21 cellular contexts compared by ENCODE assay signal in genomic region chr15:90435652-90436337, GRCh38. TPM values are rescaled to one million over a fixed set of nuclear protein-coding genes. Genes with fewer than 3 reads are reported as not detected.
DNase-seq lines count a peak whose midpoint lies in the region; ATAC-seq and TF ChIP-seq lines count a peak whose summit lies in the region.
"Had no signal": no experiment of that assay in that cellular context is flagged by ENCODE, and none has a peak within 500 bp of the region (broad histone marks: within the 10 kb centered on the region; RNA-seq: fewer than 3 reads in every experiment).

No MANE protein-coding gene starts in this region.

- H3K27me3 ChIP-seq in CD4-positive, CD25-positive, alpha-beta regulatory T cell (ENCODE audit: control insufficient read depth, insufficient read depth, low read length) = no peaks in the 10 kb centered on the region
- H3K27me3 ChIP-seq: hepatocyte, upper lobe of left lung had no signal

- TF ChIP-seq CTCF in HFFc6 (IDR thresholded peaks at IDR 0.05) = no peak
- TF ChIP-seq CTCF in coronary artery (IDR thresholded peaks at IDR 0.05) = no peak
- no peak for TF ChIP-seq CTCF in natural killer cell (IDR thresholded peaks at IDR 0.05)
- TF ChIP-seq CTCF in omental fat pad (IDR thresholded peaks at IDR 0.05) = no peak

- H3K9me3 ChIP-seq in CD4-positive, CD25-positive, alpha-beta regulatory T cell (ENCODE audit: control insufficient read depth in 2 of 2, low read length in 2 of 2) = no peaks in the 10 kb centered on the region
- H3K9me3 ChIP-seq: prostate gland, upper lobe of left lung had no signal

- DNase-seq in CD4-positive, CD25-positive, alpha-beta regulatory T cell = no peak
- DNase-seq in HFFc6 (no peak), coronary artery (ENCODE audit: low spot score) (no peak), natural killer cell (no peak), NCI-H1694 (lab: John Stamatoyannopoulos, UW) (no peak), NCI-H446 treated with DMSO at 0.1 percent for 48 hours (lab: John Stamatoyannopoulos, UW) (no peak), AML-193 (lab: John Stamatoyannopoulos, UW) (no peak), omental fat pad (ENCODE audit: low spot score) (no peak)
- DNase-seq: activated CD4-positive, alpha-beta T cell treated with anti-CD3 and anti-CD28 coated beads, Interleukin-2, amount 50 U/mL, for 4 hours; activated naive CD4-positive, alpha-beta T cell treated with anti-CD3 and anti-CD28 coated beads, Interleukin-2, amount 10 ng/mL, durations not matched to agents 7 days and 5 days; DND-41; naive thymus-derived CD8-positive, alpha-beta T cell; NCI-H187; SHP77 treated with DMSO at 0.1 percent for 48 hours; stimulated activated naive CD8-positive, alpha-beta T cell treated with anti-CD3 and anti-CD28 coated beads, Interleukin-15, amount 100 ng/mL, for 72 hours; upper lobe of left lung had no signal

- peaks cover 7% of the 10 kb centered on the region for H3K4me1 ChIP-seq in CD4-positive, CD25-positive, alpha-beta regulatory T cell (ENCODE audit: control insufficient read depth, insufficient read depth, low read length, poor library complexity, severe bottlenecking)
- H3K4me1 ChIP-seq: prostate gland had no signal

- no peak overlapping the region for H3K4me3 ChIP-seq in CD4-positive, CD25-positive, alpha-beta regulatory T cell (ENCODE audit: low read depth, low read length)
- H3K4me3 ChIP-seq in coronary artery = no peak overlapping the region
- H3K4me3 ChIP-seq: hepatocyte, prostate gland, upper lobe of left lung had no signal

- peaks cover 26 to 51% (median 31%) of the 10 kb centered on the region in 4 donors for H3K4me1 Mint-ChIP-seq in CD4-positive, CD25-positive, alpha-beta regulatory T cell
- H3K4me1 Mint-ChIP-seq in HFFc6 (ENCODE audit: low read depth) (peaks cover 20% of the 10 kb centered on the region), natural killer cell (peaks cover 64 to 65% of the 10 kb centered on the region in 2 donors)

- no peaks in the 10 kb centered on the region for H3K9me3 Mint-ChIP-seq in CD4-positive, CD25-positive, alpha-beta regulatory T cell
- H3K9me3 Mint-ChIP-seq in HFFc6 = no peaks in the 10 kb centered on the region
- H3K9me3 Mint-ChIP-seq in natural killer cell = no peaks in the 10 kb centered on the region
- H3K9me3 Mint-ChIP-seq: activated naive CD4-positive, alpha-beta T cell treated with anti-CD3 and anti-CD28 coated beads, Interleukin-2, amount 10 ng/mL, durations not matched to agents 7 days and 5 days; memory B cell; naive thymus-derived CD8-positive, alpha-beta T cell; stimulated activated naive CD8-positive, alpha-beta T cell treated with anti-CD3 and anti-CD28 coated beads, Interleukin-15, amount 100 ng/mL, for 72 hours had no signal

- H3K36me3 ChIP-seq in CD4-positive, CD25-positive, alpha-beta regulatory T cell (ENCODE audit: control insufficient read depth, insufficient read depth, low read length) = peaks cover 69% of the 10 kb centered on the region
- H3K36me3 ChIP-seq: prostate gland had no signal

- no peak overlapping the region for H3K27ac ChIP-seq in CD4-positive, CD25-positive, alpha-beta regulatory T cell (ENCODE audit: insufficient read depth, low read length, poor library complexity, severe bottlenecking)
- H3K27ac ChIP-seq in coronary artery = peak overlapping the region; percentile 35 to 36
- H3K27ac ChIP-seq: epithelial cell of prostate, hepatocyte, KMS-11, prostate gland had no signal

- no peak for ATAC-seq in CD4-positive, CD25-positive, alpha-beta regulatory T cell (ENCODE audit: low read depth in 2 of 2)
- no peak for ATAC-seq in natural killer cell
- no peak for ATAC-seq in omental fat pad (ENCODE audit: low FRiP score)
- ATAC-seq: naive thymus-derived CD8-positive, alpha-beta T cell; stimulated activated naive CD8-positive, alpha-beta T cell treated with anti-CD3 and anti-CD28 coated beads, Interleukin-15, amount 100 ng/mL, for 72 hours had no signal

- peak overlapping the region in 1 of 4 donors; percentile 33 for H3K4me3 Mint-ChIP-seq in CD4-positive, CD25-positive, alpha-beta regulatory T cell
- H3K4me3 Mint-ChIP-seq in HFFc6 (no peak overlapping the region), natural killer cell (no peak overlapping the region)
- H3K4me3 Mint-ChIP-seq: activated naive CD4-positive, alpha-beta T cell treated with anti-CD3 and anti-CD28 coated beads, Interleukin-2, amount 10 ng/mL, durations not matched to agents 7 days and 5 days; memory B cell; naive thymus-derived CD8-positive, alpha-beta T cell; stimulated activated naive CD8-positive, alpha-beta T cell treated with anti-CD3 and anti-CD28 coated beads, Interleukin-15, amount 100 ng/mL, for 72 hours had no signal

- intact Hi-C loops in natural killer cell (cut with micrococcal nuclease) = loop anchor here (5.0 kb wide), 1 partner anchor 73 kb away; no protein-coding TSS in a partner anchor

- no peaks in the 10 kb centered on the region for H3K27me3 Mint-ChIP-seq in CD4-positive, CD25-positive, alpha-beta regulatory T cell
- H3K27me3 Mint-ChIP-seq in HFFc6 (ENCODE audit: insufficient read depth) (no peaks in the 10 kb centered on the region), natural killer cell (ENCODE audit: low read depth in 2 of 2) (no peaks in the 10 kb centered on the region)
- H3K27me3 Mint-ChIP-seq: activated naive CD4-positive, alpha-beta T cell treated with anti-CD3 and anti-CD28 coated beads, Interleukin-2, amount 10 ng/mL, durations not matched to agents 7 days and 5 days; memory B cell; naive thymus-derived CD8-positive, alpha-beta T cell; stimulated activated naive CD8-positive, alpha-beta T cell treated with anti-CD3 and anti-CD28 coated beads, Interleukin-15, amount 100 ng/mL, for 72 hours had no signal

- peak overlapping the region in 2 of 3 donors; percentile 76 to 93 for H3K27ac Mint-ChIP-seq in CD4-positive, CD25-positive, alpha-beta regulatory T cell
- peak overlapping the region; percentile 24; the same call in 1 of the 2 replicates for H3K27ac Mint-ChIP-seq in HFFc6
- H3K27ac Mint-ChIP-seq in natural killer cell = peak overlapping the region; percentile 54 to 86
- H3K27ac Mint-ChIP-seq: activated naive CD4-positive, alpha-beta T cell treated with anti-CD3 and anti-CD28 coated beads, Interleukin-2, amount 10 ng/mL, durations not matched to agents 7 days and 5 days; stimulated activated naive CD8-positive, alpha-beta T cell treated with anti-CD3 and anti-CD28 coated beads, Interleukin-15, amount 100 ng/mL, for 72 hours had no signal

- peaks cover 48% of the 10 kb centered on the region for H3K36me3 Mint-ChIP-seq in CD4-positive, CD25-positive, alpha-beta regulatory T cell
- H3K36me3 Mint-ChIP-seq in HFFc6 (ENCODE audit: low read depth) (peaks cover 27% of the 10 kb centered on the region), natural killer cell (peaks cover 17% of the 10 kb centered on the region)

RNA-seq across cellular contexts. Expression of gene IQGAP1, which starts 47.8 kb away (rescaled TPM):
- total RNA-seq in CD4-positive, CD25-positive, alpha-beta regulatory T cell = 198 TPM
- polyA plus RNA-seq in CD4-positive, CD25-positive, alpha-beta regulatory T cell = 100 to 1,000 TPM in 3 of 4 donors, 10 to 100 TPM in 1; 98.2 to 147 (median 123) TPM
- total RNA-seq in HFFc6 (2021; fragmentation: NEBNext Ultra II Directional; extraction: Animal tissue kit (Norgen Biotek cat#: 25700)) = 100 to 1,000 TPM; 172 to 201 (median 185) TPM
- 100 to 1,000 TPM; 431 to 493 (median 446) TPM for total RNA-seq in natural killer cell
- 100 to 1,000 TPM; 220 to 320 (median 295) TPM for total RNA-seq in omental fat pad

Comparison
In these comparisons a context has a peak if more than half of its experiments do, and no peak if none do; other contexts are left out.
1. H3K27ac Mint-ChIP-seq: peak in every context shown above with its lines; median percentile 84 in CD4-positive, CD25-positive, alpha-beta regulatory T cell; 70 in natural killer cell; 24 in HFFc6.